In the genomic region with DNA sequence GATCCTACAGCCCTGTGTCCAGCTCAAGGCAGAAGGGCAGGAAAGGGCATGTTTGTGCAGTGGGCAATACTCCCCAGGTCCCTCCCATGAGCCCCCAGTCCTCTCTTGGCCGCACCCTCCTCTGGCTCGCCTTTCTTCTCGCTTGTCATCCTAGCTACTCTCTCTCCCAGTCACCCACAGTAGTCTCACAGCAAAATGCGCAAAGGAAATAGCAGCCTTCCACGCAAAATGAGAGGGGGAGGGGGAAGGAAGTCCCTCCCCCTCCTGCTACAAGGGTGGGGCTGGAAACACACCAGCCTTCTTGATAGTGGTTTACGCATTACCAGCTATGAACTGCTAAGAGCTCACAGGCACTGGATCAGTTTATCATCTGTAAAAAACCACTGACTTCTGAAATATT, we compare ENCODE assay signal across 19 cellular contexts.
DNase-seq lines count a peak whose midpoint lies in the region; ATAC-seq, FAIRE-seq and TF ChIP-seq lines count a peak whose summit lies in the region.
"Had no signal": no experiment of that assay in that cellular context is flagged by ENCODE, and none has a peak within 500 bp of the region (broad histone marks: within the 10 kb centered on the region; RNA-seq: fewer than 3 reads in every experiment).

No MANE protein-coding gene starts in this region.

- WGBS in adrenal gland, 4 donors: 72 to 81% (median 75%) methylated on average over 6 of the region's 6 CpGs
- 72 to 79% methylated on average over 6 of the region's 6 CpGs for WGBS in tibial nerve, 2 donors

- H3K9me3 Mint-ChIP-seq in activated T-cell treated with anti-CD3 and anti-CD28 coated beads, Interleukin-2, amount 50 U/mL, for 4 hours: no peaks in the 10 kb centered on the region
- no peaks in the 10 kb centered on the region for H3K9me3 Mint-ChIP-seq in endothelial cell (ENCODE audit: unreplicated experiment)
- H3K9me3 Mint-ChIP-seq in stimulated activated memory B cell treated with anti-CD40 and anti-IgM and Interleukin-4, amounts not matched to agents 10 μg/mL and 1 μg/mL and 100 μg/mL, for 72 hours: no peaks in the 10 kb centered on the region
- H3K9me3 Mint-ChIP-seq: activated CD4-positive, alpha-beta memory T cell treated with anti-CD3 and anti-CD28 coated beads for 36 hours; activated T-cell treated with anti-CD3 and anti-CD28 coated beads, Interleukin-2, amount 50 U/mL, for 72 hours; HFFc6 had no signal

- no peak for TF ChIP-seq EP300 in tibial nerve (IDR thresholded peaks at IDR 0.05)

- FAIRE-seq in kidney (lab: Jason Lieb, UNC): no peak
- FAIRE-seq: A204.1, endometrium, urothelium cell line had no signal

- DNase-seq in activated T-cell treated with anti-CD3 and anti-CD28 coated beads, Interleukin-2, amount 50 U/mL, for 4 hours: no peak
- DNase-seq in activated T-cell treated with anti-CD3 and anti-CD28 coated beads, Interleukin-2, amount 50 U/mL, for 1 hour: no peak
- DNase-seq in endothelial cell (ENCODE audit: low spot score) (no peak), kidney (peak; percentile 66), adrenal gland (no peak), tibial nerve (ENCODE audit: low spot score in 2 of 2) (no peak)
- DNase-seq: activated CD4-positive, alpha-beta memory T cell treated with anti-CD3 and anti-CD28 coated beads for 36 hours; activated T-cell treated with anti-CD3 and anti-CD28 coated beads, Interleukin-2, amount 50 U/mL, for 72 hours; glutamatergic neuron; HFFc6; NCI-H2171; NCI-H82; occipital lobe had no signal

- no peak overlapping the region for H3K27ac ChIP-seq in kidney (ENCODE audit: low read depth in 2 of 2, low read length in 2 of 2)
- no peak overlapping the region for H3K27ac ChIP-seq in adrenal gland
- H3K27ac ChIP-seq in tibial nerve: peak overlapping the region in 2 of 4 donors; percentile 42 to 60

- peak overlapping the region; percentile 38 for H3K4me3 Mint-ChIP-seq in activated T-cell treated with anti-CD3 and anti-CD28 coated beads, Interleukin-2, amount 50 U/mL, for 4 hours
- no peak overlapping the region for H3K4me3 Mint-ChIP-seq in endothelial cell (ENCODE audit: unreplicated experiment)
- H3K4me3 Mint-ChIP-seq in stimulated activated memory B cell treated with anti-CD40 and anti-IgM and Interleukin-4, amounts not matched to agents 10 μg/mL and 1 μg/mL and 100 μg/mL, for 72 hours: no peak overlapping the region
- H3K4me3 Mint-ChIP-seq: activated CD4-positive, alpha-beta memory T cell treated with anti-CD3 and anti-CD28 coated beads for 36 hours; activated T-cell treated with anti-CD3 and anti-CD28 coated beads, Interleukin-2, amount 50 U/mL, for 72 hours; HFFc6; IgD-negative memory B cell had no signal

- no peak for ATAC-seq in activated T-cell treated with anti-CD3 and anti-CD28 coated beads, Interleukin-2, amount 50 U/mL, for 4 hours
- ATAC-seq in stimulated activated memory B cell treated with anti-CD40 and anti-IgM and Interleukin-4, amounts not matched to agents 10 μg/mL and 1 μg/mL and 100 μg/mL, for 72 hours: peak; percentile 34
- no peak for ATAC-seq in HG02642 (IDR thresholded peaks at IDR 0.05; ENCODE audit: poor library complexity, unreplicated experiment)
- ATAC-seq: activated T-cell treated with anti-CD3 and anti-CD28 coated beads, Interleukin-2, amount 50 U/mL, for 72 hours had no signal

- TF ChIP-seq POLR2A in adrenal gland (IDR thresholded peaks at IDR 0.05): no peak
- no peak for TF ChIP-seq POLR2A in tibial nerve (IDR thresholded peaks at IDR 0.05)

- H3K4me1 ChIP-seq in kidney (ENCODE audit: control insufficient read depth in 1 of 2, insufficient read depth in 1 of 2, low read depth in 1 of 2, low read length in 2 of 2) (no peaks in the 10 kb centered on the region), adrenal gland (replicated peaks in 1 of 2) (no peaks in the 10 kb centered on the region), tibial nerve (peaks cover 0 to 10% (median 0%) of the 10 kb centered on the region in 4 donors)

- TF ChIP-seq CTCF in endothelial cell (IDR thresholded peaks at IDR 0.05; ENCODE audit: unreplicated experiment) (no peak), kidney (IDR thresholded peaks at IDR 0.05; ENCODE audit: borderline replicate concordance, extremely low read depth, insufficient read depth) (no peak), adrenal gland (IDR thresholded peaks at IDR 0.05) (no peak), tibial nerve (IDR thresholded peaks at IDR 0.05) (no peak)

- no peak overlapping the region for H3K4me3 ChIP-seq in kidney (ENCODE audit: low read length in 2 of 2)
- H3K4me3 ChIP-seq in adrenal gland: no peak overlapping the region
- H3K4me3 ChIP-seq in tibial nerve: peak overlapping the region in 1 of 4 donors; percentile 6

- no peak overlapping the region for H3K9ac ChIP-seq in kidney (ENCODE audit: low read length in 2 of 2)

- H3K9me3 ChIP-seq in kidney (ENCODE audit: control insufficient read depth in 1 of 2, low read length in 2 of 2): no peaks in the 10 kb centered on the region
- no peaks in the 10 kb centered on the region for H3K9me3 ChIP-seq in adrenal gland (replicated peaks in 1 of 3)
- no peaks in the 10 kb centered on the region for H3K9me3 ChIP-seq in tibial nerve

- H3K36me3 Mint-ChIP-seq in activated T-cell treated with anti-CD3 and anti-CD28 coated beads, Interleukin-2, amount 50 U/mL, for 4 hours (ENCODE audit: insufficient read depth): no peaks in the 10 kb centered on the region
- H3K36me3 Mint-ChIP-seq in endothelial cell (ENCODE audit: low read depth, unreplicated experiment): no peaks in the 10 kb centered on the region
- no peaks in the 10 kb centered on the region for H3K36me3 Mint-ChIP-seq in stimulated activated memory B cell treated with anti-CD40 and anti-IgM and Interleukin-4, amounts not matched to agents 10 μg/mL and 1 μg/mL and 100 μg/mL, for 72 hours
- H3K36me3 Mint-ChIP-seq: activated CD4-positive, alpha-beta memory T cell treated with anti-CD3 and anti-CD28 coated beads for 36 hours; IgD-negative memory B cell had no signal

- no peaks in the 10 kb centered on the region for H3K27me3 ChIP-seq in adrenal gland
- no peaks in the 10 kb centered on the region for H3K27me3 ChIP-seq in tibial nerve

- H3K4me1 Mint-ChIP-seq in activated T-cell treated with anti-CD3 and anti-CD28 coated beads, Interleukin-2, amount 50 U/mL, for 4 hours (ENCODE audit: low read depth): peaks cover 4% of the 10 kb centered on the region
- H3K4me1 Mint-ChIP-seq in endothelial cell (ENCODE audit: unreplicated experiment): no peaks in the 10 kb centered on the region
- no peaks in the 10 kb centered on the region for H3K4me1 Mint-ChIP-seq in stimulated activated memory B cell treated with anti-CD40 and anti-IgM and Interleukin-4, amounts not matched to agents 10 μg/mL and 1 μg/mL and 100 μg/mL, for 72 hours

- intact Hi-C loops in kidney (cut with DNase I): no loop called here
- intact Hi-C loops in adrenal gland (cut with DNase I): no loop called here

- peak overlapping the region; percentile 0 for H3K27ac Mint-ChIP-seq in endothelial cell (ENCODE audit: unreplicated experiment)
- no peak overlapping the region for H3K27ac Mint-ChIP-seq in stimulated activated memory B cell treated with anti-CD40 and anti-IgM and Interleukin-4, amounts not matched to agents 10 μg/mL and 1 μg/mL and 100 μg/mL, for 72 hours
- H3K27ac Mint-ChIP-seq: activated CD4-positive, alpha-beta memory T cell treated with anti-CD3 and anti-CD28 coated beads for 36 hours; activated T-cell treated with anti-CD3 and anti-CD28 coated beads, Interleukin-2, amount 50 U/mL, for 72 hours; HFFc6; IgD-negative memory B cell had no signal

- H3K36me3 ChIP-seq in kidney (ENCODE audit: control insufficient read depth in 1 of 2, insufficient read depth in 2 of 2, low read length in 2 of 2) (no peaks in the 10 kb centered on the region), adrenal gland (replicated peaks in 1 of 2) (no peaks in the 10 kb centered on the region), tibial nerve (no peaks in the 10 kb centered on the region)

- H3K27me3 Mint-ChIP-seq in activated T-cell treated with anti-CD3 and anti-CD28 coated beads, Interleukin-2, amount 50 U/mL, for 4 hours (ENCODE audit: low read depth): peaks cover 3% of the 10 kb centered on the region
- no peaks in the 10 kb centered on the region for H3K27me3 Mint-ChIP-seq in endothelial cell (ENCODE audit: unreplicated experiment)
- H3K27me3 Mint-ChIP-seq in stimulated activated memory B cell treated with anti-CD40 and anti-IgM and Interleukin-4, amounts not matched to agents 10 μg/mL and 1 μg/mL and 100 μg/mL, for 72 hours: peaks cover 23% of the 10 kb centered on the region
